ENCODE assay signal across 30 cellular contexts in genomic region chr20:60359010-60359409, GRCh38.
"Had no signal": no experiment of that assay in that cellular context is flagged by ENCODE, and none has a peak within 500 bp of the region (broad histone marks: within the 10 kb centered on the region; RNA-seq: fewer than 3 reads in every experiment).

No MANE protein-coding gene starts in this region.

- H3K4me3 ChIP-seq: ovary, psoas muscle, right lobe of liver, sigmoid colon, suprapubic skin, testis, tibial artery, transverse colon, upper lobe of right lung, uterus had no signal

- FAIRE-seq: small intestine had no signal

- H3K27me3 ChIP-seq: ovary, right lobe of liver, sigmoid colon, suprapubic skin, testis, tibial artery, transverse colon, upper lobe of right lung, uterus had no signal

- H3K9me3 Mint-ChIP-seq: naive thymus-derived CD8-positive, alpha-beta T cell; natural killer cell treated with Interleukin-12 subunit alpha and Interleukin-12 subunit beta and Interleukin-15 and Interleukin-18, amount 100 ng/mL, for 72 hours; nephron progenitor cell; neural crest cell; stimulated activated memory B cell treated with anti-CD40 and anti-IgM and Interleukin-4, amounts not matched to agents 10 μg/mL and 1 μg/mL and 100 μg/mL, for 72 hours; stimulated activated naive CD8-positive, alpha-beta T cell treated with anti-CD3 and anti-CD28 coated beads, Interleukin-15, amount 100 ng/mL, for 72 hours; type B pancreatic cell had no signal

- H3K4me3 Mint-ChIP-seq: naive thymus-derived CD8-positive, alpha-beta T cell; natural killer cell treated with Interleukin-12 subunit alpha and Interleukin-12 subunit beta and Interleukin-15 and Interleukin-18, amount 100 ng/mL, for 72 hours; nephron progenitor cell; neural crest cell; stimulated activated memory B cell treated with anti-CD40 and anti-IgM and Interleukin-4, amounts not matched to agents 10 μg/mL and 1 μg/mL and 100 μg/mL, for 72 hours; stimulated activated naive CD8-positive, alpha-beta T cell treated with anti-CD3 and anti-CD28 coated beads, Interleukin-15, amount 100 ng/mL, for 72 hours; type B pancreatic cell had no signal

- H3K27ac Mint-ChIP-seq: naive thymus-derived CD8-positive, alpha-beta T cell; natural killer cell treated with Interleukin-12 subunit alpha and Interleukin-12 subunit beta and Interleukin-15 and Interleukin-18, amount 100 ng/mL, for 72 hours; nephron progenitor cell; progenitor cell of endocrine pancreas; stimulated activated memory B cell treated with anti-CD40 and anti-IgM and Interleukin-4, amounts not matched to agents 10 μg/mL and 1 μg/mL and 100 μg/mL, for 72 hours; stimulated activated naive CD8-positive, alpha-beta T cell treated with anti-CD3 and anti-CD28 coated beads, Interleukin-15, amount 100 ng/mL, for 72 hours; type B pancreatic cell had no signal

- H3K9me3 ChIP-seq: ovary, psoas muscle, right lobe of liver, sigmoid colon, suprapubic skin, testis, tibial artery, transverse colon, upper lobe of right lung, uterus had no signal

- H3K36me3 ChIP-seq: ovary, right lobe of liver, sigmoid colon, suprapubic skin, tibial artery, transverse colon, upper lobe of right lung, uterus had no signal

- DNase-seq: naive thymus-derived CD8-positive, alpha-beta T cell; nephron progenitor cell; occipital lobe; ovary; posterior cingulate gyrus; psoas muscle; right cardiac atrium; right lobe of liver; sigmoid colon; small intestine; stimulated activated CD4-positive, alpha-beta T cell treated with anti-CD3 and anti-CD28 coated beads, Interleukin-15, amount 100 ng/mL, for 24 hours; stimulated activated CD4-positive, alpha-beta T cell treated with anti-CD3 and anti-CD28 coated beads, Interleukin-2, amount 100 ng/mL, for 24 hours; stimulated activated CD4-positive, alpha-beta T cell treated with anti-CD3 and anti-CD28 coated beads, Interleukin-2, amount 100 ng/mL, for 48 hours; stimulated activated CD4-positive, alpha-beta T cell treated with anti-CD3 and anti-CD28 coated beads, Interleukin-4, amount 100 ng/mL, for 24 hours; stimulated activated naive CD4-positive, alpha-beta T cell; stimulated activated naive CD8-positive, alpha-beta T cell treated with anti-CD3 and anti-CD28 coated beads, Interleukin-15, amount 100 ng/mL, for 72 hours; stimulated activated naive CD8-positive, alpha-beta T cell treated with anti-CD3 and anti-CD28 coated beads, Interleukin-15, Interleukin-2, amounts not matched to agents 100 U/mL and 50 U/mL, for 24 hours; substantia nigra; testis; tibial artery; transverse colon; upper lobe of right lung; uterus had no signal

- ATAC-seq: naive thymus-derived CD8-positive, alpha-beta T cell; natural killer cell treated with Interleukin-12 subunit alpha and Interleukin-12 subunit beta and Interleukin-15 and Interleukin-18, amount 100 ng/mL, for 72 hours; psoas muscle; right cardiac atrium; stimulated activated memory B cell treated with anti-CD40 and anti-IgM and Interleukin-4, amounts not matched to agents 10 μg/mL and 1 μg/mL and 100 μg/mL, for 72 hours; stimulated activated naive CD8-positive, alpha-beta T cell treated with anti-CD3 and anti-CD28 coated beads, Interleukin-15, amount 100 ng/mL, for 72 hours; stimulated activated naive CD8-positive, alpha-beta T cell treated with anti-CD3 and anti-CD28 coated beads, Interleukin-15, Interleukin-2, amounts not matched to agents 100 U/mL and 50 U/mL, for 24 hours; upper lobe of right lung had no signal

- H3K4me1 ChIP-seq: parathyroid adenoma, psoas muscle, right lobe of liver, sigmoid colon, suprapubic skin, testis, tibial artery, transverse colon, upper lobe of right lung, uterus had no signal

- H3K36me3 Mint-ChIP-seq: naive thymus-derived CD8-positive, alpha-beta T cell; natural killer cell treated with Interleukin-12 subunit alpha and Interleukin-12 subunit beta and Interleukin-15 and Interleukin-18, amount 100 ng/mL, for 72 hours; stimulated activated memory B cell treated with anti-CD40 and anti-IgM and Interleukin-4, amounts not matched to agents 10 μg/mL and 1 μg/mL and 100 μg/mL, for 72 hours; type B pancreatic cell had no signal

- H3K4me1 Mint-ChIP-seq: naive thymus-derived CD8-positive, alpha-beta T cell; stimulated activated memory B cell treated with anti-CD40 and anti-IgM and Interleukin-4, amounts not matched to agents 10 μg/mL and 1 μg/mL and 100 μg/mL, for 72 hours; stimulated activated naive CD8-positive, alpha-beta T cell treated with anti-CD3 and anti-CD28 coated beads, Interleukin-15, amount 100 ng/mL, for 72 hours had no signal

- H3K27ac ChIP-seq: ovary, parathyroid adenoma, psoas muscle, right lobe of liver, sigmoid colon, suprapubic skin, testis, tibial artery, transverse colon, upper lobe of right lung, uterus had no signal
